1 cellular context compared by ENCODE assay signal in genomic region chr11:34174411-34175041, GRCh38.
TF ChIP-seq lines count a peak whose summit lies in the region.

No MANE protein-coding gene starts in this region.

TF ChIP-seq in SK-N-SH, 30 proteins besides CTCF, POLR2A, EP300 and RAD21:
- no peak for TF ChIP-seq ZBTB33 (IDR thresholded peaks at IDR 0.05; ENCODE audit: borderline replicate concordance, low read depth)
- TF ChIP-seq CHD2 (IDR thresholded peaks at IDR 0.05; ENCODE audit: low read length, partially characterized antibody): peak; percentile 57
- no peak for TF ChIP-seq GABPA (IDR thresholded peaks at IDR 0.05; ENCODE audit: low read depth)
- TF ChIP-seq ELF1 (IDR thresholded peaks at IDR 0.05): no peak
- TF ChIP-seq TEAD4 (IDR thresholded peaks at IDR 0.05; ENCODE audit: borderline replicate concordance, insufficient read depth): no peak
- 0 out of 2 replicates have a peak, but pooled peaks have one; percentile 33 for TF ChIP-seq FOXM1 (IDR thresholded peaks at IDR 0.05; ENCODE audit: low read depth)
- TF ChIP-seq FOXJ3 (CRISPR knock-in tag; IDR thresholded peaks at IDR 0.05): no peak
- no peak for TF ChIP-seq JUND (IDR thresholded peaks at IDR 0.05)
- no peak for TF ChIP-seq MEF2A (IDR thresholded peaks at IDR 0.05; ENCODE audit: borderline replicate concordance, low read depth)
- TF ChIP-seq POLR2AphosphoS5 (IDR thresholded peaks at IDR 0.05; ENCODE audit: low read depth, low read length): no peak
- TF ChIP-seq SMC3 (IDR thresholded peaks at IDR 0.05; ENCODE audit: low read depth, low read length): peak; percentile 100
- peak; percentile 28; the same call in 1 of the 2 replicates for TF ChIP-seq NRF1 (IDR thresholded peaks at IDR 0.05; ENCODE audit: low read depth, low read length)
- 0 out of 2 replicates have a peak, but pooled peaks have one; percentile 5 for TF ChIP-seq GATA2 (CRISPR knock-in tag; IDR thresholded peaks at IDR 0.05)
- TF ChIP-seq MXI1 (IDR thresholded peaks at IDR 0.05; ENCODE audit: low read depth, low read length): 0 out of 2 replicates have a peak, but pooled peaks have one; percentile 37
TF ChIP-seq in SK-N-SH: peak in this region for 6.
